8 cellular contexts compared by ENCODE assay signal in the genomic region with DNA sequence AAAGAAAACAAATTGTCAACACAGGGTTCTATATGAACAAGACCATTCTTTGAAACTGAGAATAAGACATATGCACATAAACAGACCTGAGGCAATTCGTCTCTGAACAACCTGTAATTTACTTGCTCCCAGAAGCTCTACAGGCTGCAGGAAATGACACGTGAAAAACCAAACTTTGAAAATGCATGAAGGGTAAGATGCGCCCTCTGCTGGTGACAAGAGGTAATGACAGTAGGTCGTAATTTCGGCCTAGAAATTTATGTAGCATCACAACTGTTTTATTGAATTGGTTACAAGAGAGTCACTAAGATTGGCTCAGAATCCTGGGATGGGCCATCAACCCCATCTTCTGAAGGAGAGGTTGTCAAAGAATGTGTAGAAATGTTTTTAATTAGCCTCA.
DNase-seq lines count a peak whose midpoint lies in the region; ATAC-seq and TF ChIP-seq lines count a peak whose summit lies in the region.

No MANE protein-coding gene starts in this region.

- no peak overlapping the region for H2BK120ac ChIP-seq in mesendoderm (ENCODE audit: low read depth, low read length)

- no peak overlapping the region for H2BK15ac ChIP-seq in mesendoderm (replicated peaks; ENCODE audit: low read depth)

- ATAC-seq in HG02885 (IDR thresholded peaks at IDR 0.05; ENCODE audit: poor library complexity, unreplicated experiment) (peak; percentile 87), left colon (no peak), HG03039 (IDR thresholded peaks at IDR 0.05; ENCODE audit: unreplicated experiment) (no peak)

- H3K36me3 ChIP-seq in right atrium auricular region (no peaks in the 10 kb centered on the region), mesendoderm (ENCODE audit: control insufficient read depth, insufficient read depth, low read length) (no peaks in the 10 kb centered on the region)

- H3K27ac ChIP-seq in right atrium auricular region (no peak overlapping the region), mesendoderm (ENCODE audit: low read depth, low read length) (no peak overlapping the region)

- no peak overlapping the region for H2BK5ac ChIP-seq in mesendoderm (ENCODE audit: low read length)

- in situ Hi-C loops in T47D (cut with HindIII; ENCODE audit: low pct_unique_long_range_greater_than_20kb, low sequenced_read_pairs): no loop called here

- H3K23ac ChIP-seq in mesendoderm (ENCODE audit: low read length): no peak overlapping the region

- H3K4me1 ChIP-seq in right atrium auricular region (no peaks in the 10 kb centered on the region), mesendoderm (ENCODE audit: control insufficient read depth, low read depth, low read length) (no peaks in the 10 kb centered on the region)

- intact Hi-C loops in cardiac septum (cut with DNase I) (loop anchor here (5.0 kb wide), 1 partner anchor 334 kb away; no protein-coding TSS in a partner anchor), left colon (cut with DNase I, micrococcal nuclease) (no loop called here)

- H4K8ac ChIP-seq in mesendoderm (ENCODE audit: low read depth, low read length): no peak overlapping the region

- no peak overlapping the region for H2AK5ac ChIP-seq in mesendoderm (ENCODE audit: low read length)

- H3K56ac ChIP-seq in mesendoderm (ENCODE audit: low read length): no peak overlapping the region

- no peak overlapping the region for H3K9ac ChIP-seq in mesendoderm (ENCODE audit: low read length)

- no peak overlapping the region for H4K5ac ChIP-seq in mesendoderm (ENCODE audit: low read length)

- DNase-seq in right atrium auricular region (ENCODE audit: low spot score): no peak
- no peak for DNase-seq in cardiac septum (ENCODE audit: low spot score)
- DNase-seq in NOMO-1 treated with DMSO at 0.1 percent for 48 hours (lab: John Stamatoyannopoulos, UW; ENCODE audit: unreplicated experiment): peak; percentile 33
- DNase-seq in T47D (ENCODE audit: low read depth in 1 of 2, low spot score in 1 of 2): peak; percentile 4 to 63
- peak; percentile 48 for DNase-seq in mesendoderm
- DNase-seq in left colon: no peak

- no peak overlapping the region for H3K18ac ChIP-seq in mesendoderm (ENCODE audit: low read length)

- no peaks in the 10 kb centered on the region for H3K79me2 ChIP-seq in mesendoderm (ENCODE audit: control insufficient read depth, insufficient read depth, low read length)

- H3K9me3 ChIP-seq in right atrium auricular region: no peaks in the 10 kb centered on the region

- WGBS in mesendoderm (ENCODE audit: extremely low coverage, insufficient coverage, low lambda C conversion rate): no CpG with 5 or more reads among the region's 5 CpGs

- H3K4me3 ChIP-seq in right atrium auricular region (no peak overlapping the region), mesendoderm (ENCODE audit: low read length) (no peak overlapping the region)

- H3K4me2 ChIP-seq in mesendoderm (ENCODE audit: low read length): no peak overlapping the region

- peak; percentile 66 to 86 for TF ChIP-seq CTCF in right atrium auricular region (IDR thresholded peaks at IDR 0.05)

- H3K27me3 ChIP-seq in right atrium auricular region: no peaks in the 10 kb centered on the region
- no peaks in the 10 kb centered on the region for H3K27me3 ChIP-seq in mesendoderm (ENCODE audit: insufficient read depth, low read length, poor library complexity)

- H3K4ac ChIP-seq in mesendoderm (ENCODE audit: low read depth, low read length): no peak overlapping the region

- no peaks in the 10 kb centered on the region for H3K79me1 ChIP-seq in mesendoderm (ENCODE audit: low read length)

Comparison
In these comparisons a context has a peak if more than half of its experiments do, and no peak if none do; other contexts are left out.
1. DNase-seq: peak in NOMO-1 treated with DMSO at 0.1 percent for 48 hours (single experiment), T47D (2 of 2) and mesendoderm (single experiment); none in right atrium auricular region (single experiment), cardiac septum (single experiment) and left colon (0 of 2).